In genomic region chr13:66400292-66400691, GRCh38 we compare ENCODE assay signal across 5 cellular contexts.
"Had no signal": no experiment of that assay in that cellular context is flagged by ENCODE, and none has a peak within 500 bp of the region (broad histone marks: within the 10 kb centered on the region; RNA-seq: fewer than 3 reads in every experiment).

No MANE protein-coding gene starts in this region.

- H3K27ac ChIP-seq: HL-60 had no signal

- ATAC-seq: HepG2, K562 had no signal

- DNase-seq: IMR-90, KBM-7 had no signal

- H3K4me3 ChIP-seq: K562 had no signal
